14 cellular contexts compared by ENCODE assay signal in genomic region chr9:16645970-16646369, GRCh38.
"Had no signal": no experiment of that assay in that cellular context is flagged by ENCODE, and none has a peak within 500 bp of the region (broad histone marks: within the 10 kb centered on the region; RNA-seq: fewer than 3 reads in every experiment).

No MANE protein-coding gene starts in this region.

- H3K27me3 ChIP-seq: colonic mucosa, thyroid gland, vagina had no signal

- H3K4me1 ChIP-seq: colonic mucosa, parathyroid adenoma had no signal

- H3K27ac ChIP-seq: colonic mucosa, parathyroid adenoma, thyroid gland, vagina, VCaP had no signal

- H2AFZ ChIP-seq: parathyroid adenoma had no signal

- H3K9me3 ChIP-seq: colonic mucosa, thyroid gland, vagina had no signal

- H3K36me3 ChIP-seq: colonic mucosa, thyroid gland, vagina had no signal

- FAIRE-seq: small intestine had no signal

- H3K4me3 ChIP-seq: colonic mucosa, thyroid gland, vagina had no signal

- DNase-seq: activated CD4-positive, alpha-beta T cell treated with anti-CD3 and anti-CD28 coated beads for 48 hours; activated naive CD4-positive, alpha-beta T cell; caudate nucleus; colonic mucosa; effector CD4-positive, alpha-beta T cell; immature natural killer cell; retina; small intestine; T-cell; T1000; thyroid gland had no signal

- H3K9ac ChIP-seq: parathyroid adenoma had no signal

- H3K79me2 ChIP-seq: parathyroid adenoma had no signal
